Comparison of ENCODE assay signal across 25 cellular contexts in genomic region chr4:131248314-131248713, GRCh38.
"Had no signal": no experiment of that assay in that cellular context is flagged by ENCODE, and none has a peak within 500 bp of the region (broad histone marks: within the 10 kb centered on the region; RNA-seq: fewer than 3 reads in every experiment).

No MANE protein-coding gene starts in this region.

- H3K27me3 ChIP-seq: dorsolateral prefrontal cortex, neural progenitor cell, right lobe of liver, tibial nerve, upper lobe of left lung had no signal

- DNase-seq: dorsolateral prefrontal cortex; effector CD4-positive, alpha-beta T cell; hypothalamus; immature natural killer cell; islet precursor cell; mucosa of descending colon; naive B cell; right lobe of liver; small intestine; stimulated activated CD4-positive, alpha-beta T cell treated with anti-CD3 and anti-CD28 coated beads, Interleukin-15, amount 100 ng/mL, for 24 hours; stimulated activated CD4-positive, alpha-beta T cell treated with anti-CD3 and anti-CD28 coated beads, Interleukin-2, amount 100 ng/mL, for 48 hours; stimulated activated naive B cell treated with anti-CD40 and anti-IgM and Interleukin-4, amounts not matched to agents 10 μg/mL and 1 μg/mL and 100 μg/mL, for 72 hours; upper lobe of left lung had no signal

- H3K4me3 Mint-ChIP-seq: immature natural killer cell; memory B cell; naive B cell; nephron; neural progenitor cell; stimulated activated naive B cell treated with anti-CD40 and anti-IgM and Interleukin-4, amounts not matched to agents 10 μg/mL and 1 μg/mL and 100 μg/mL, for 72 hours; stimulated activated naive CD8-positive, alpha-beta T cell treated with anti-CD3 and anti-CD28 coated beads, Interleukin-15, Interleukin-2, amounts not matched to agents 100 ng/mL and 50 ng/mL, for 24 hours had no signal

- H3K36me3 Mint-ChIP-seq: immature natural killer cell; memory B cell; naive B cell; neural progenitor cell; stimulated activated naive B cell treated with anti-CD40 and anti-IgM and Interleukin-4, amounts not matched to agents 10 μg/mL and 1 μg/mL and 100 μg/mL, for 72 hours had no signal

- H3K4me1 ChIP-seq: neural progenitor cell, parathyroid adenoma, right lobe of liver, tibial nerve, upper lobe of left lung had no signal

- H3K9ac ChIP-seq: neural progenitor cell, parathyroid adenoma had no signal

- H3K9me3 Mint-ChIP-seq: memory B cell; naive B cell; nephron; neural progenitor cell; stimulated activated naive B cell treated with anti-CD40 and anti-IgM and Interleukin-4, amounts not matched to agents 10 μg/mL and 1 μg/mL and 100 μg/mL, for 72 hours had no signal

- H3K36me3 ChIP-seq: neural progenitor cell, right lobe of liver, thoracic aorta, tibial nerve, upper lobe of left lung had no signal

- H3K4me1 Mint-ChIP-seq: immature natural killer cell; memory B cell; naive B cell; nephron; neural progenitor cell; stimulated activated naive B cell treated with anti-CD40 and anti-IgM and Interleukin-4, amounts not matched to agents 10 μg/mL and 1 μg/mL and 100 μg/mL, for 72 hours had no signal

- H3K9me3 ChIP-seq: mucosa of descending colon, right lobe of liver, thoracic aorta, tibial nerve, upper lobe of left lung had no signal

- H3K27me3 Mint-ChIP-seq: memory B cell; naive B cell; progenitor cell of endocrine pancreas; stimulated activated naive B cell treated with anti-CD40 and anti-IgM and Interleukin-4, amounts not matched to agents 10 μg/mL and 1 μg/mL and 100 μg/mL, for 72 hours; stimulated activated naive CD8-positive, alpha-beta T cell treated with anti-CD3 and anti-CD28 coated beads, Interleukin-15, Interleukin-2, amounts not matched to agents 100 ng/mL and 50 ng/mL, for 24 hours had no signal

- H3K4me2 ChIP-seq: neural progenitor cell had no signal

- H3K27ac ChIP-seq: dorsolateral prefrontal cortex, neural progenitor cell, parathyroid adenoma, right lobe of liver, thoracic aorta, tibial nerve, upper lobe of left lung had no signal

- H3K27ac Mint-ChIP-seq: immature natural killer cell; memory B cell; naive B cell; nephron; neural progenitor cell; progenitor cell of endocrine pancreas; stimulated activated naive B cell treated with anti-CD40 and anti-IgM and Interleukin-4, amounts not matched to agents 10 μg/mL and 1 μg/mL and 100 μg/mL, for 72 hours; stimulated activated naive CD8-positive, alpha-beta T cell treated with anti-CD3 and anti-CD28 coated beads, Interleukin-15, Interleukin-2, amounts not matched to agents 100 ng/mL and 50 ng/mL, for 24 hours had no signal

- H3K79me2 ChIP-seq: parathyroid adenoma had no signal

- H2AFZ ChIP-seq: neural progenitor cell, parathyroid adenoma had no signal

- H3K4me3 ChIP-seq: dorsolateral prefrontal cortex, lung, mucosa of descending colon, neural progenitor cell, right lobe of liver, thoracic aorta, tibial nerve, upper lobe of left lung had no signal

- FAIRE-seq: frontal cortex, small intestine, urothelium cell line had no signal

- ATAC-seq: left lobe of liver; mucosa of descending colon; right lobe of liver; stimulated activated naive B cell treated with anti-CD40 and anti-IgM and Interleukin-4, amounts not matched to agents 10 μg/mL and 1 μg/mL and 100 μg/mL, for 72 hours had no signal
